8 cellular contexts compared by ENCODE assay signal in the genomic region with DNA sequence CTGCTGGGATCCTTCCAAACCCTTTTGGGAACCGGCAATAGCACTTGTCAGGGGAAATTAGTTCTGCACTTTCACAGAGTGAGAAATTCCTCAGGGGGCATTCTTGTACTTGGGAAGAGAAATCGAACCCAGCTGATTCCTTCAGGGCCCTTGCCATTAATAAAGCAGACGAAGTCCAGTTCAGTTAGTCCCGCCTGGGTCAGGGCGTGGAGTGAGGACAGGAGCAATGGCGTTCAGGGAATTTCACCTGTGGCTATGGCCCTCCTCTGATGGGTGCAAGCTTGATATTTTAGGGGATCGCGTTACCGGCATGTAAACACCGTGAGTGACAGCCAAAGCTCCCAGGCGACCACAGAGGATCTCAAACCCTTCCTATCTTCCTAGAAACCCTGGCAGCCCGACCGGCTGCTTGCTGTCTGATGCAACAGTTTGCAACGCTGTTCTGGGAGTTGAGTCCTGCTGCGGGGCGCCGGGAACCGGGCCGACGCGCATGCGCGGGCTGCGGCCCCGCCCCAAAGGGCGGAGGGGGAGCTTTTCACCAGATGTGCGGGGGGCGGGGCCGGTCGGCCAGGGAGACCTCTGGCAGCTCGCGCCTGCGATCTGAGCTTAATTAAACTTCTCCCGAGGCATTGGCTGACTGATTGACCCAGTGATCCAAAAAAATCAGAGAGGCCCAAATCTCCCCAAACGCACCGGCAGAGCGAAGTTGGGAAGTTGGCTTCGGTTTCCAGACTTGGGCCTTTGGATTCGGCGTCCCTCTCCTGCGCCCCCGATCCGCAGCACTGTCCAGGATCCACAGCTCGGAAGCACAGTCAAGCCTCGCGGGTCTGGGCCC. TPM values are rescaled to one million over a fixed set of nuclear protein-coding genes. Genes with fewer than 3 reads are reported as not detected.
DNase-seq lines count a peak whose midpoint lies in the region; ATAC-seq, FAIRE-seq and TF ChIP-seq lines count a peak whose summit lies in the region.

No MANE protein-coding gene starts in this region.

- H3K36me3 ChIP-seq in astrocyte (ENCODE audit: insufficient read depth, low read length) (no peaks in the 10 kb centered on the region), uterus (no peaks in the 10 kb centered on the region)

- H3K27ac ChIP-seq in astrocyte (ENCODE audit: low read depth, low read length) (peak overlapping the region; percentile 97), uterus (peak overlapping the region; percentile 85 to 89)

- H4K20me1 ChIP-seq in astrocyte (ENCODE audit: insufficient read depth, low read length) = no peaks in the 10 kb centered on the region

- no peaks in the 10 kb centered on the region for H3K9me3 Mint-ChIP-seq in astrocyte (ENCODE audit: unreplicated experiment)

- no peaks in the 10 kb centered on the region for H3K79me2 ChIP-seq in astrocyte (ENCODE audit: insufficient read depth, low read length)

- FAIRE-seq in astrocyte (lab: Jason Lieb, UNC) = no peak

- H3K9me3 ChIP-seq in astrocyte (ENCODE audit: insufficient read depth, low read depth, low read length) (no peaks in the 10 kb centered on the region), uterus (no peaks in the 10 kb centered on the region)

- H3K36me3 Mint-ChIP-seq in astrocyte (ENCODE audit: low read depth, unreplicated experiment) = no peaks in the 10 kb centered on the region

- H3K27me3 Mint-ChIP-seq in astrocyte (ENCODE audit: low read depth, unreplicated experiment) = no peaks in the 10 kb centered on the region

- DNase-seq in NCI-H187 (lab: John Stamatoyannopoulos, UW) (peak; percentile 85), T-helper 22 cell (ENCODE audit: low read depth) (peak; percentile 71), astrocyte (ENCODE audit: low read depth) (peak; percentile 82), hepatic stellate cell (ENCODE audit: low spot score) (peak; percentile 98), putamen (ENCODE audit: low spot score) (peak; percentile 87), uterus (peak; percentile 94 to 97)

- H3K27ac Mint-ChIP-seq in astrocyte (ENCODE audit: unreplicated experiment) = peak overlapping the region; percentile 100

- H3K4me1 ChIP-seq in astrocyte (ENCODE audit: insufficient read depth, low read length) = peaks cover 45% of the 10 kb centered on the region
- H3K4me1 ChIP-seq in uterus = no peaks in the 10 kb centered on the region

- H3K4me3 ChIP-seq in astrocyte (ENCODE audit: insufficient read depth, low read depth, low read length) (peak overlapping the region; percentile 63), uterus (peak overlapping the region; percentile 36 to 40)

- TF ChIP-seq POLR2A in GM15510 (IDR thresholded peaks at IDR 0.05; ENCODE audit: borderline replicate concordance, extremely low read depth, insufficient read length) (peak; percentile 87), uterus (IDR thresholded peaks at IDR 0.05) (peak; percentile 65 to 74)

- no peaks in the 10 kb centered on the region for H3K27me3 ChIP-seq in astrocyte (ENCODE audit: insufficient read depth, low read length)
- H3K27me3 ChIP-seq in uterus = no peaks in the 10 kb centered on the region

- H3K4me1 Mint-ChIP-seq in astrocyte (ENCODE audit: low read depth, unreplicated experiment) = peaks cover 46% of the 10 kb centered on the region

- ATAC-seq in HG02938 (IDR thresholded peaks at IDR 0.05; ENCODE audit: unreplicated experiment) = peak; percentile 76

- intact Hi-C loops in uterus (cut with DNase I; ENCODE audit: low total_unique reads) = no loop called here

- H3K4me2 ChIP-seq in astrocyte (ENCODE audit: low read length) = peak overlapping the region; percentile 96

- no peak for TF ChIP-seq CTCF in astrocyte (IDR thresholded peaks at IDR 0.05; ENCODE audit: insufficient read depth, low read depth, low read length)
- TF ChIP-seq CTCF in uterus (IDR thresholded peaks at IDR 0.05) = peak in 2 of 4 experiments; percentile 3 to 7

- H3K9ac ChIP-seq in astrocyte (ENCODE audit: low read length) = peak overlapping the region; percentile 89

- H2AFZ ChIP-seq in astrocyte (ENCODE audit: low read depth, low read length) = peak overlapping the region; percentile 82

- H3K4me3 Mint-ChIP-seq in astrocyte (ENCODE audit: unreplicated experiment) = peak overlapping the region; percentile 85

RNA-seq across cellular contexts. Expression of gene CREB3L1, which starts 34.3 kb away (rescaled TPM):
- total RNA-seq in astrocyte (324 and 399 TPM in 2 replicates), uterus (10 to 100 TPM in 2 of 4 donors, 1 to 10 TPM in 1, not detected in 1; 2.0 to 20.8 (median 14.8) TPM)

Comparison
In these comparisons a context has a peak if more than half of its experiments do, and no peak if none do; other contexts are left out.
1. Peak in every context shown above with its lines: DNase-seq, ATAC-seq, H3K4me3 ChIP-seq and H3K27ac ChIP-seq.
2. RNA of gene CREB3L1, which starts 34.3 kb away (total RNA-seq): 324 to 399 TPM in astrocyte; 2.0 to 20.8 TPM in uterus; every median in the first group is over 10 times any median in the second.